ENCODE assay signal across 8 cellular contexts in the genomic region with DNA sequence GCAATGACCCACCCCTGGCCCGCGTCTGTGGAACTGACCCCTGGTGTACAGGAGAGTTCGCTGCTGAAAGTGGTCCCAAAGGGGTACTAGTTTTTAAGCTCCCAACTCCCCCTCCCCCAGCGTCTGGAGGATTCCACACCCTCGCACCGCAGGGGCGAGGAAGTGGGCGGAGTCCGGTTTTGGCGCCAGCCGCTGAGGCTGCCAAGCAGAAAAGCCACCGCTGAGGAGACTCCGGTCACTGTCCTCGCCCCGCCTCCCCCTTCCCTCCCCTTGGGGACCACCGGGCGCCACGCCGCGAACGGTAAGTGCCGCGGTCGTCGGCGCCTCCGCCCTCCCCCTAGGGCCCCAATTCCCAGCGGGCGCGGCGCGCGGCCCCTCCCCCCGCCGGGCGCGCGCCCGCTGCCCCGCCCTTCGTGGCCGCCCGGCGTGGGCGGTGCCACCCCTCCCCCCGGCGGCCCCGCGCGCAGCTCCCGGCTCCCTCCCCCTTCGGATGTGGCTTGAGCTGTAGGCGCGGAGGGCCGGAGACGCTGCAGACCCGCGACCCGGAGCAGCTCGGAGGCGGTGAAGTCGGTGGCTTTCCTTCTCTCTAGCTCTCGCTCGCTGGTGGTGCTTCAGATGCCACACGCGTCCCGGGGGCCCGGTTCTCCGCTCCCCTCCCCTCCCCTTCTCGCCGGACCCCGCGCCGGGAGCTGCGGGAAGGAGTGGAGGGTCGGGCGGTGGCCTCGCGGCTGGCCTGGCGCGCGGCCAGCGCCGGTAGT. TPM values are rescaled to one million over a fixed set of nuclear protein-coding genes. Genes with fewer than 3 reads are reported as not detected.
DNase-seq lines count a peak whose midpoint lies in the region; ATAC-seq lines count a peak whose summit lies in the region.

A gene (plus strand): TSS at position 485 of the 758 bp plus-strand sequence. CDS start 1,254 bp downstream, outside the sequence.

- CTCF ChIA-PET in activated CD4-positive, alpha-beta T cell treated with anti-CD3 and anti-CD28 coated beads for 36 hours (lab: Charles Lee), result interaction anchor here (0.7 to 1.6 kb wide), 3 partner anchors 50 to 84 kb away, joined by 3 read pairs; a partner anchor contains a TSS

- peak within 1 kb of the TSS; percentile 100 for H3K27ac Mint-ChIP-seq in activated CD4-positive, alpha-beta T cell treated with anti-CD3 and anti-CD28 coated beads for 36 hours

- peak; percentile 85 for DNase-seq in Ammon's horn (ENCODE audit: low spot score)
- DNase-seq in GM19238 (ENCODE audit: insufficient read length, low spot score), result peak; percentile 80
- peak; percentile 92 to 95 for DNase-seq in NCI-H524 (lab: John Stamatoyannopoulos, UW)
- peak; percentile 95 for DNase-seq in activated CD4-positive, alpha-beta T cell treated with anti-CD3 and anti-CD28 coated beads for 36 hours
- DNase-seq in kidney tubule cell (ENCODE audit: low spot score), result peak; percentile 90
- peak; percentile 59 to 91 (median 78) for DNase-seq in stimulated activated CD4-positive, alpha-beta T cell treated with anti-CD3 and anti-CD28 coated beads, Interleukin-1b, Interleukin-23, amount 100 ng/mL, for 24 hours (ENCODE audit: low read depth in 4 of 4, low spot score in 1 of 4)

- H3K9me3 Mint-ChIP-seq in activated CD4-positive, alpha-beta T cell treated with anti-CD3 and anti-CD28 coated beads for 36 hours (ENCODE audit: low read depth), result no peaks in the 10 kb centered on the region

- H3K4me1 Mint-ChIP-seq in activated CD4-positive, alpha-beta T cell treated with anti-CD3 and anti-CD28 coated beads for 36 hours, result peaks cover 36% of the 10 kb centered on the region

- no peaks in the 10 kb centered on the region for H3K27me3 Mint-ChIP-seq in activated CD4-positive, alpha-beta T cell treated with anti-CD3 and anti-CD28 coated beads for 36 hours

- intact Hi-C loops in activated CD4-positive, alpha-beta T cell treated with anti-CD3 and anti-CD28 coated beads for 36 hours (cut with DNase I, micrococcal nuclease), result loop anchor here (1.0 to 5.0 kb wide), 13 partner anchors 49 to 1629 kb away; a partner anchor contains a TSS

- peaks cover 82% of the 10 kb centered on the region for H3K36me3 Mint-ChIP-seq in activated CD4-positive, alpha-beta T cell treated with anti-CD3 and anti-CD28 coated beads for 36 hours (ENCODE audit: low read depth)

- peak within 1 kb of the TSS; percentile 100 for H3K4me3 Mint-ChIP-seq in activated CD4-positive, alpha-beta T cell treated with anti-CD3 and anti-CD28 coated beads for 36 hours

- POLR2A ChIA-PET in activated CD4-positive, alpha-beta T cell treated with anti-CD3 and anti-CD28 coated beads for 36 hours (lab: Charles Lee), result interaction anchor here (1.0 to 3.2 kb wide), 8 partner anchors 10 to 94 kb away, joined by 3 to 19 read pairs (median 6); a partner anchor contains a TSS

- H3K27ac ChIP-seq in cingulate gyrus (ENCODE audit: low read depth, low read length), result peak within 1 kb of the TSS; percentile 100

- peak; percentile 50 for ATAC-seq in HG03432 (IDR thresholded peaks at IDR 0.05; ENCODE audit: unreplicated experiment)
- ATAC-seq in activated CD4-positive, alpha-beta T cell treated with anti-CD3 and anti-CD28 coated beads for 36 hours, result peak; percentile 40

RNA-seq across cellular contexts. Expression of the gene that starts here (rescaled TPM):
- 100 to 1,000 TPM; 173 to 300 TPM for total RNA-seq in activated CD4-positive, alpha-beta T cell treated with anti-CD3 and anti-CD28 coated beads for 36 hours

Comparison
In these comparisons a context has a peak if more than half of its experiments do, and no peak if none do; other contexts are left out.
1. Peak in every context shown above with its lines: DNase-seq, ATAC-seq and H3K27ac ChIP-seq.